Comparison of ENCODE assay signal across 2 cellular contexts in genomic region chr4:145804134-145804533, GRCh38.
A peak's percentile ranks its signal among the peaks of the same experiment; 100 is the strongest.
TF ChIP-seq lines count a peak whose summit lies in the region.

No MANE protein-coding gene starts in this region.

TF ChIP-seq in A549, 52 proteins besides CTCF, POLR2A, EP300 and RAD21 (continued from another document):
- TF ChIP-seq E2F6 (IDR thresholded peaks at IDR 0.05; ENCODE audit: borderline replicate concordance, low read depth) (no peak), CEBPB (IDR thresholded peaks at IDR 0.05) (0 out of 4 replicates have a peak, but pooled peaks of 1 of the 2 experiments have one; percentile 30), CHD2 (IDR thresholded peaks at IDR 0.05; ENCODE audit: low read length, partially characterized antibody) (no peak), RNF2 (IDR thresholded peaks at IDR 0.05; ENCODE audit: borderline replicate concordance, low read depth) (no peak), CBX8 (IDR thresholded peaks at IDR 0.05) (no peak), HDAC2 (IDR thresholded peaks at IDR 0.05) (no peak), TFCP2L1 (CRISPR knock-in tag; IDR thresholded peaks at IDR 0.05) (no peak)

TF ChIP-seq in HepG2, 621 proteins besides CTCF, POLR2A, EP300 and RAD21 (continued from another document):
- no peak for TF ChIP-seq DZIP1 (CRISPR knock-in tag; IDR thresholded peaks at IDR 0.05)
- peak; percentile 34 for TF ChIP-seq HNF4A (CRISPR knock-in tag; IDR thresholded peaks at IDR 0.05)
- TF ChIP-seq AGO2 (optimal IDR thresholded peaks at IDR 0.05; ENCODE audit: low read depth, low read length), result no peak
- no peak for TF ChIP-seq SIN3B (IDR thresholded peaks at IDR 0.05; ENCODE audit: low read length)
- no peak for TF ChIP-seq PRDM10 (CRISPR knock-in tag; IDR thresholded peaks at IDR 0.05; ENCODE audit: low read depth)
- no peak for TF ChIP-seq HMGXB3 (CRISPR knock-in tag; IDR thresholded peaks at IDR 0.05; ENCODE audit: borderline replicate concordance)
- TF ChIP-seq RBM39 (IDR thresholded peaks at IDR 0.05; ENCODE audit: low read depth, low read length, poor library complexity, severe bottlenecking), result no peak
- TF ChIP-seq AHR (CRISPR knock-in tag; IDR thresholded peaks at IDR 0.05), result no peak
- TF ChIP-seq ZNF558 (CRISPR knock-in tag; IDR thresholded peaks at IDR 0.05; ENCODE audit: borderline replicate concordance), result no peak
- peak; percentile 24; the same call in 1 of the 2 replicates for TF ChIP-seq CEBPB (IDR thresholded peaks at IDR 0.05; ENCODE audit: borderline replicate concordance, low read depth, low read length)
- no peak for TF ChIP-seq GLI4 (CRISPR knock-in tag; IDR thresholded peaks at IDR 0.05; ENCODE audit: borderline replicate concordance)
- no peak for TF ChIP-seq JUND (CRISPR knock-in tag; IDR thresholded peaks at IDR 0.05)
- no peak for TF ChIP-seq NFE2 (CRISPR knock-in tag; IDR thresholded peaks at IDR 0.05)
- no peak for TF ChIP-seq ZNF614 (CRISPR knock-in tag; IDR thresholded peaks at IDR 0.05; ENCODE audit: borderline replicate concordance)
- TF ChIP-seq ARID5B (CRISPR knock-in tag; IDR thresholded peaks at IDR 0.05), result 0 out of 2 replicates have a peak, but pooled peaks have one; percentile 16
- no peak for TF ChIP-seq NFATC3 (CRISPR knock-in tag; IDR thresholded peaks at IDR 0.05)
- no peak for TF ChIP-seq EHMT2 (IDR thresholded peaks at IDR 0.05; ENCODE audit: borderline replicate concordance, low read depth, low read length)
- no peak for TF ChIP-seq ZNF431 (CRISPR knock-in tag; IDR thresholded peaks at IDR 0.05; ENCODE audit: borderline replicate concordance, low read depth)
- TF ChIP-seq ZFP82 (CRISPR knock-in tag; IDR thresholded peaks at IDR 0.05; ENCODE audit: borderline replicate concordance), result no peak
- TF ChIP-seq USF2 (IDR thresholded peaks at IDR 0.05; ENCODE audit: low read depth, low read length), result no peak
- no peak for TF ChIP-seq USF2 (CRISPR knock-in tag; IDR thresholded peaks at IDR 0.05; ENCODE audit: borderline replicate concordance)
- TF ChIP-seq ZNF124 (CRISPR knock-in tag; IDR thresholded peaks at IDR 0.05), result no peak
- TF ChIP-seq ZNF3 (CRISPR knock-in tag; IDR thresholded peaks at IDR 0.05), result peak; percentile 74; the same call in 1 of the 2 replicates
- TF ChIP-seq ZNF501 (CRISPR knock-in tag; IDR thresholded peaks at IDR 0.05), result no peak
- TF ChIP-seq CEBPG (CRISPR knock-in tag; IDR thresholded peaks at IDR 0.05), result peak; percentile 71
- TF ChIP-seq NR3C1 (CRISPR knock-in tag; IDR thresholded peaks at IDR 0.05), result no peak
- TF ChIP-seq ZNF629 (CRISPR knock-in tag; conservative IDR thresholded peaks at IDR 0.05), result no peak
- TF ChIP-seq SUZ12 (IDR thresholded peaks at IDR 0.05; ENCODE audit: low read depth, low read length), result no peak
- no peak for TF ChIP-seq ELK4 (CRISPR knock-in tag; IDR thresholded peaks at IDR 0.05; ENCODE audit: borderline replicate concordance)
- no peak for TF ChIP-seq POLR2AphosphoS5 (IDR thresholded peaks at IDR 0.05; ENCODE audit: low read depth, low read length)
- TF ChIP-seq ZNF777 (CRISPR knock-in tag; IDR thresholded peaks at IDR 0.05), result no peak
- TF ChIP-seq MED8 (CRISPR knock-in tag; IDR thresholded peaks at IDR 0.05; ENCODE audit: insufficient replicate concordance), result no peak
- no peak for TF ChIP-seq CAMTA2 (CRISPR knock-in tag; IDR thresholded peaks at IDR 0.05; ENCODE audit: borderline replicate concordance)
- no peak for TF ChIP-seq MIER3 (CRISPR knock-in tag; IDR thresholded peaks at IDR 0.05; ENCODE audit: borderline replicate concordance)
